5 cellular contexts compared by ENCODE assay signal in genomic region chr20:7956561-7956960, GRCh38. TPM values are rescaled to one million over a fixed set of nuclear protein-coding genes. Genes with fewer than 3 reads are reported as not detected.
"Had no signal": no experiment of that assay in that cellular context is flagged by ENCODE, and none has a peak within 500 bp of the region (broad histone marks: within the 10 kb centered on the region; RNA-seq: fewer than 3 reads in every experiment).

No MANE protein-coding gene starts in this region.

RNA-seq across cellular contexts. Expression of gene HAO1, which starts 16.3 kb away (rescaled TPM):
- polyA plus RNA-seq: immature natural killer cell; keratinocyte; lung; mammary epithelial cell; naive thymus-derived CD4-positive, alpha-beta T cell had no signal
